ENCODE assay signal across 20 cellular contexts in genomic region chr17:2683912-2684311, GRCh38. TPM values are rescaled to one million over a fixed set of nuclear protein-coding genes. Genes with fewer than 3 reads are reported as not detected.
DNase-seq lines count a peak whose midpoint lies in the region; ATAC-seq, FAIRE-seq and TF ChIP-seq lines count a peak whose summit lies in the region.
"Had no signal": no experiment of that assay in that cellular context is flagged by ENCODE, and none has a peak within 500 bp of the region (broad histone marks: within the 10 kb centered on the region; RNA-seq: fewer than 3 reads in every experiment).

No MANE protein-coding gene starts in this region.

- no peak for DNase-seq in activated T-cell treated with anti-CD3 and anti-CD28 coated beads, Interleukin-2, amount 50 U/mL, for 24 hours
- DNase-seq in activated T-cell treated with anti-CD3 and anti-CD28 coated beads for 4 hours (no peak), WTC11 (ENCODE audit: low spot score) (no peak), fibroblast of villous mesenchyme (ENCODE audit: low read depth) (peak; percentile 45), small intestine (peak; percentile 35), ACHN (no peak), NCI-H2171 (lab: John Stamatoyannopoulos, UW) (no peak)
- DNase-seq: amniotic stem cell; central memory CD4-positive, alpha-beta T cell; DMS79; naive thymus-derived CD8-positive, alpha-beta T cell; NCI-H1436 treated with DMSO at 0.1 percent for 48 hours; NCI-H345; stimulated activated CD4-positive, alpha-beta T cell treated with anti-CD3 and anti-CD28 coated beads, Interleukin-12 subunit alpha, Interleukin-12 subunit beta, amount 100 ng/mL, for 4 hours had no signal

- no peaks in the 10 kb centered on the region for H3K9me3 Mint-ChIP-seq in activated T-cell treated with anti-CD3 and anti-CD28 coated beads, Interleukin-2, amount 50 U/mL, for 24 hours
- no peaks in the 10 kb centered on the region for H3K9me3 Mint-ChIP-seq in WTC11
- H3K9me3 Mint-ChIP-seq: activated T-helper 1 cell treated with anti-CD3 and anti-CD28 coated beads, Interleukin-12 subunit alpha, Interleukin-12 subunit beta, Interleukin-2, Interleukin-4 antibody, amounts not matched to agents 30 ng/mL and 10 ng/mL and 1 ng/mL, durations not matched to agents 14 hours and 24 hours and 36 hours; naive thymus-derived CD8-positive, alpha-beta T cell had no signal

- CTCF ChIA-PET in WTC11 (lab: Charles Lee): interaction anchor here (0.6 to 0.9 kb wide), 2 partner anchors 19 to 160 kb away, joined by 3 read pairs; no protein-coding TSS in a partner anchor

- H3K36me3 ChIP-seq in small intestine (ENCODE audit: control insufficient read depth in 2 of 2, insufficient read depth in 2 of 2, low read length in 2 of 2): peaks cover 0 to 15% of the 10 kb centered on the region in 2 donors

- H3K4me3 ChIP-seq in fibroblast of villous mesenchyme (ENCODE audit: low read depth, low read length) (no peak overlapping the region), small intestine (ENCODE audit: low read depth in 1 of 2, low read length in 2 of 2) (no peak overlapping the region)
- H3K4me3 ChIP-seq: thoracic aorta had no signal

- no peaks in the 10 kb centered on the region for H3K27me3 ChIP-seq in small intestine (ENCODE audit: control insufficient read depth in 2 of 2, insufficient read depth in 2 of 2, low read length in 2 of 2)

- POLR2A ChIA-PET in WTC11 (lab: Charles Lee): no interaction called here

- peaks cover under 1% of the 10 kb centered on the region for H3K4me1 Mint-ChIP-seq in activated T-cell treated with anti-CD3 and anti-CD28 coated beads, Interleukin-2, amount 50 U/mL, for 24 hours (ENCODE audit: low read depth)
- peaks cover 1% of the 10 kb centered on the region for H3K4me1 Mint-ChIP-seq in WTC11

- H3K4me3 Mint-ChIP-seq in activated T-cell treated with anti-CD3 and anti-CD28 coated beads, Interleukin-2, amount 50 U/mL, for 24 hours: no peak overlapping the region
- H3K4me3 Mint-ChIP-seq in WTC11: no peak overlapping the region
- H3K4me3 Mint-ChIP-seq: activated T-helper 1 cell treated with anti-CD3 and anti-CD28 coated beads, Interleukin-12 subunit alpha, Interleukin-12 subunit beta, Interleukin-2, Interleukin-4 antibody, amounts not matched to agents 30 ng/mL and 10 ng/mL and 1 ng/mL, durations not matched to agents 14 hours and 24 hours and 36 hours; naive thymus-derived CD8-positive, alpha-beta T cell had no signal

- H3K9me3 ChIP-seq in small intestine (ENCODE audit: control insufficient read depth, low read depth): no peaks in the 10 kb centered on the region
- H3K9me3 ChIP-seq: thoracic aorta had no signal

- no peak overlapping the region for H3K27ac ChIP-seq in small intestine (ENCODE audit: low read depth in 1 of 2, low read length in 1 of 2)
- H3K27ac ChIP-seq: RWPE1, thoracic aorta had no signal

- peaks cover 79% of the 10 kb centered on the region for H3K36me3 Mint-ChIP-seq in activated T-cell treated with anti-CD3 and anti-CD28 coated beads, Interleukin-2, amount 50 U/mL, for 24 hours (ENCODE audit: low read depth)
- peaks cover 37% of the 10 kb centered on the region for H3K36me3 Mint-ChIP-seq in WTC11

- ATAC-seq in WTC11 (no peak), HG03135 (IDR thresholded peaks at IDR 0.05; ENCODE audit: unreplicated experiment) (no peak)
- ATAC-seq: naive thymus-derived CD8-positive, alpha-beta T cell had no signal

- no peak for FAIRE-seq in small intestine (lab: Jason Lieb, UNC)
- FAIRE-seq: keratinocyte, TTC549 had no signal

- H3K27ac Mint-ChIP-seq in activated T-cell treated with anti-CD3 and anti-CD28 coated beads, Interleukin-2, amount 50 U/mL, for 24 hours: peak overlapping the region; percentile 70
- H3K27ac Mint-ChIP-seq in WTC11: 0 out of 2 replicates have a peak overlapping the region, but pooled peaks have one; percentile 83
- H3K27ac Mint-ChIP-seq: activated T-helper 1 cell treated with anti-CD3 and anti-CD28 coated beads, Interleukin-12 subunit alpha, Interleukin-12 subunit beta, Interleukin-2, Interleukin-4 antibody, amounts not matched to agents 30 ng/mL and 10 ng/mL and 1 ng/mL, durations not matched to agents 14 hours and 24 hours and 36 hours had no signal

- no peaks in the 10 kb centered on the region for H3K4me1 ChIP-seq in small intestine (ENCODE audit: control insufficient read depth in 2 of 2, insufficient read depth in 1 of 2, low read depth in 1 of 2, low read length in 1 of 2)

- TF ChIP-seq CTCF in WTC11 (IDR thresholded peaks at IDR 0.05) (no peak), fibroblast of villous mesenchyme (IDR thresholded peaks at IDR 0.05; ENCODE audit: insufficient read depth, low read depth, low read length) (no peak)

- WGBS in small intestine, 3 donors: 34 to 46% (median 40%) methylated on average over 8 of the region's 8 CpGs

- H3K27me3 Mint-ChIP-seq in activated T-cell treated with anti-CD3 and anti-CD28 coated beads, Interleukin-2, amount 50 U/mL, for 24 hours: no peaks in the 10 kb centered on the region
- H3K27me3 Mint-ChIP-seq in WTC11 (ENCODE audit: low read depth): no peaks in the 10 kb centered on the region
- H3K27me3 Mint-ChIP-seq: naive thymus-derived CD8-positive, alpha-beta T cell had no signal

- in situ Hi-C loops in ACHN (cut with HindIII; ENCODE audit: low pct_ligation_motif_present, low pct_unique_long_range_greater_than_20kb, low sequenced_read_pairs): no loop called here

TF ChIP-seq in WTC11, 78 proteins besides CTCF, POLR2A, EP300 and RAD21:
- TF ChIP-seq ARID4B (CRISPR knock-in tag; IDR thresholded peaks at IDR 0.05; ENCODE audit: borderline replicate concordance): no peak
- TF ChIP-seq ERG (CRISPR knock-in tag; IDR thresholded peaks at IDR 0.05): no peak
- no peak for TF ChIP-seq ZNF423 (CRISPR knock-in tag; IDR thresholded peaks at IDR 0.05)
- TF ChIP-seq TP53 (CRISPR knock-in tag; IDR thresholded peaks at IDR 0.05): no peak
- TF ChIP-seq EMX1 (CRISPR knock-in tag; IDR thresholded peaks at IDR 0.05): no peak
- no peak for TF ChIP-seq SOX15 (CRISPR knock-in tag; IDR thresholded peaks at IDR 0.05)
- no peak for TF ChIP-seq ZNF138 (CRISPR knock-in tag; conservative IDR thresholded peaks at IDR 0.05)
- TF ChIP-seq ZNF263 (CRISPR knock-in tag; IDR thresholded peaks at IDR 0.05; ENCODE audit: low read depth): no peak
- no peak for TF ChIP-seq CBFB (CRISPR knock-in tag; IDR thresholded peaks at IDR 0.05; ENCODE audit: low read depth)
- TF ChIP-seq CREB1 (CRISPR knock-in tag; IDR thresholded peaks at IDR 0.05): no peak
- TF ChIP-seq FOXP1 (CRISPR knock-in tag; IDR thresholded peaks at IDR 0.05; ENCODE audit: borderline replicate concordance): no peak
- TF ChIP-seq TEAD4 (CRISPR knock-in tag; IDR thresholded peaks at IDR 0.05): no peak
- TF ChIP-seq ATF1 (CRISPR knock-in tag; IDR thresholded peaks at IDR 0.05): no peak
- no peak for TF ChIP-seq ZBTB21 (CRISPR knock-in tag; IDR thresholded peaks at IDR 0.05; ENCODE audit: borderline replicate concordance)
- TF ChIP-seq NR1H2 (CRISPR knock-in tag; IDR thresholded peaks at IDR 0.05): no peak

RNA-seq across cellular contexts. Expression of gene CLUH, which starts 27.7 kb away (rescaled TPM):
- total RNA-seq in WTC11 (2021) (79.8 to 105 TPM (median 83.1 TPM) in 3 replicates), fibroblast of villous mesenchyme (36.7 and 42.7 TPM in 2 replicates)
- 10 to 100 TPM; 46.3 to 90.1 (median 55.7) TPM for polyA plus RNA-seq in small intestine

Comparison
In these comparisons a context has a peak if more than half of its experiments do, and no peak if none do; other contexts are left out.
1. DNase-seq: peak in fibroblast of villous mesenchyme (single experiment) and small intestine (single experiment); none in activated T-cell treated with anti-CD3 and anti-CD28 coated beads, Interleukin-2, amount 50 U/mL, for 24 hours (single experiment), activated T-cell treated with anti-CD3 and anti-CD28 coated beads for 4 hours (single experiment), WTC11 (single experiment), ACHN (single experiment) and NCI-H2171 (single experiment).